In the genomic region with DNA sequence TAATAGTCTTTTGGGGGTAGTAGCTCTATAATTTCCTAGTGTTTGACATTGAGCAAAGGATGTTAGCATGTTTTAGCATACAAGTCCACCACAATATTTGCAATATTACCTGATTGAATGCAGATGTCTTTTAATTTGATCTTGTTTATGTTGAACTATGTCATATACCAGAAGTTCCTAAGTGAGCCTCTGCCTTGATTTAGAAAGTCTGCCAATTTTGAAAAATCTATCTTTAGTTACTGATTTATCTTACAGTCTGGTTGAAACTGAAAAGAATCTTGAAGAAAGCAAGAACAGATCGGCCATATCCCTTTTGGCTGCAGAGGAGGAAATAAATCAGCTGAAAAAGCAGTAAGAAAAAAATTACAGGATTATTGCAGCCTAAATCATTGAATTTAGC, we compare ENCODE assay signal across 29 cellular contexts. TPM values are rescaled to one million over a fixed set of nuclear protein-coding genes. Genes with fewer than 3 reads are reported as not detected.
"Had no signal": no experiment of that assay in that cellular context is flagged by ENCODE, and none has a peak within 500 bp of the region (broad histone marks: within the 10 kb centered on the region; RNA-seq: fewer than 3 reads in every experiment).

No MANE protein-coding gene starts in this region.

- H3K27ac ChIP-seq: lower lobe of right lung, neural progenitor cell, neutrophil, ovary, prostate gland, skin epidermis, stomach, testis, thyroid gland, transverse colon, upper lobe of left lung, vagina had no signal

- H3K36me3 ChIP-seq: lower lobe of right lung, neural progenitor cell, neutrophil, ovary, prostate gland, stomach, thyroid gland, transverse colon, upper lobe of left lung, vagina had no signal

- H2AFZ ChIP-seq: neural progenitor cell had no signal

- H3K4me2 ChIP-seq: neural progenitor cell had no signal

- H3K4me1 ChIP-seq: lower lobe of right lung, prostate gland, stomach, testis, thyroid gland, upper lobe of left lung, vagina had no signal

- H3K36me3 Mint-ChIP-seq: naive thymus-derived CD8-positive, alpha-beta T cell; neural progenitor cell; stimulated activated naive B cell treated with anti-CD40 and anti-IgM and Interleukin-4, amounts not matched to agents 10 μg/mL and 1 μg/mL and 100 μg/mL, for 72 hours had no signal

- H3K27ac Mint-ChIP-seq: naive thymus-derived CD8-positive, alpha-beta T cell; nephron progenitor cell; neural progenitor cell; stimulated activated naive B cell treated with anti-CD40 and anti-IgM and Interleukin-4, amounts not matched to agents 10 μg/mL and 1 μg/mL and 100 μg/mL, for 72 hours had no signal

- H3K9ac ChIP-seq: neural progenitor cell had no signal

- ATAC-seq: left cardiac atrium; left lobe of liver; lower lobe of right lung; naive thymus-derived CD8-positive, alpha-beta T cell; right cardiac atrium; sciatic nerve; stimulated activated naive B cell treated with anti-CD40 and anti-IgM and Interleukin-4, amounts not matched to agents 10 μg/mL and 1 μg/mL and 100 μg/mL, for 72 hours; stimulated activated naive CD8-positive, alpha-beta T cell treated with anti-CD3 and anti-CD28 coated beads, Interleukin-15, Interleukin-2, amounts not matched to agents 100 U/mL and 50 U/mL, for 24 hours had no signal

- H3K9me3 ChIP-seq: lower lobe of right lung, neutrophil, ovary, prostate gland, stomach, testis, thyroid gland, transverse colon, upper lobe of left lung, vagina had no signal

- H3K4me1 Mint-ChIP-seq: naive thymus-derived CD8-positive, alpha-beta T cell; stimulated activated naive B cell treated with anti-CD40 and anti-IgM and Interleukin-4, amounts not matched to agents 10 μg/mL and 1 μg/mL and 100 μg/mL, for 72 hours had no signal

- H3K4me3 ChIP-seq: lower lobe of right lung, neural progenitor cell, ovary, prostate gland, skin epidermis, stomach, testis, thyroid gland, transverse colon, upper lobe of left lung, vagina had no signal

- DNase-seq: kidney glomerular epithelial cell; left cardiac atrium; lower lobe of right lung; mammary epithelial cell; mesenchymal stem cell; naive thymus-derived CD8-positive, alpha-beta T cell; nephron progenitor cell; occipital lobe; ovary; retina; right cardiac atrium; stimulated activated CD4-positive, alpha-beta T cell treated with anti-CD3 and anti-CD28 coated beads, Interleukin-12 subunit alpha, Interleukin-12 subunit beta, amount 100 ng/mL, for 4 hours; stimulated activated CD4-positive, alpha-beta T cell treated with anti-CD3 and anti-CD28 coated beads, Interleukin-15, amount 100 ng/mL, for 24 hours; stimulated activated CD4-positive, alpha-beta T cell treated with anti-CD3 and anti-CD28 coated beads, Interleukin-2, amount 100 ng/mL, for 24 hours; stimulated activated CD4-positive, alpha-beta T cell treated with anti-CD3 and anti-CD28 coated beads, Interleukin-4, amount 100 ng/mL, for 1 hour; stimulated activated naive B cell treated with anti-CD40 and anti-IgM and Interleukin-4, amounts not matched to agents 10 μg/mL and 1 μg/mL and 100 μg/mL, for 72 hours; stimulated activated naive CD8-positive, alpha-beta T cell treated with anti-CD3 and anti-CD28 coated beads, Interleukin-15, Interleukin-2, amounts not matched to agents 100 U/mL and 50 U/mL, for 24 hours; stomach; testis; thyroid gland; transverse colon; upper lobe of left lung had no signal

- H3K27me3 ChIP-seq: neutrophil, ovary, thyroid gland, transverse colon, upper lobe of left lung, vagina had no signal

- H3K4me3 Mint-ChIP-seq: naive thymus-derived CD8-positive, alpha-beta T cell; nephron progenitor cell; neural progenitor cell; stimulated activated naive B cell treated with anti-CD40 and anti-IgM and Interleukin-4, amounts not matched to agents 10 μg/mL and 1 μg/mL and 100 μg/mL, for 72 hours had no signal

RNA-seq across cellular contexts. Expression of a gene that starts 18.5 kb away (rescaled TPM):
- polyA plus RNA-seq: naive thymus-derived CD8-positive, alpha-beta T cell had no signal
